Comparison of ENCODE assay signal across 22 cellular contexts in the genomic region with DNA sequence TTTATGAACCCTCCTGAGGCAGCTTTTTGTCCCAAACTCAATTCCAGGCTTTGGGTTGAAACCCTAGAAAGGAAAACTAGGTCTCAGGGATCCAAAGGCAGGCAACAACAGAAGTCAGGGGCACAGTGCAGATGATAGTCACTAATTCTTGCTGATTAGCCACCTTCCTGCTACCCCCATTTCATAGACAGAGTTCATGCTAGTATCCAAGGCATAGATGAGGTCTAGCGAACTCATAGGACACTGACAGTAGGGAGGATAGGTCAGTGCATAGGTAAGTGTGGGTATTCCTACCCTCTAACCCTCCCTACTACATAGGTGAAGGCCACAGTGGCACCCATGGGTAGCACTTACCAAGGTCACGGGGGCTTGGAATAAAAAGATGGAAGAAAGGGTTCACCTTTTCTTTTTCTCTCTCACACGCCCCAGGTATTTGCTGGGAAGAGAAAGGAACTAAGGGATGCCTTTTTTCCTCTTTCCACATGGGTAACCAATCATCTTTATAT.
"Had no signal": no experiment of that assay in that cellular context is flagged by ENCODE, and none has a peak within 500 bp of the region (broad histone marks: within the 10 kb centered on the region; RNA-seq: fewer than 3 reads in every experiment).

No MANE protein-coding gene starts in this region.

- H3K9ac ChIP-seq: KMS-11, SK-N-SH had no signal

- H3K27ac Mint-ChIP-seq: T-cell had no signal

- H3K36me3 Mint-ChIP-seq: T-cell had no signal

- ATAC-seq: Panc1, PC-3, T-cell had no signal

- H3K4me1 Mint-ChIP-seq: T-cell had no signal

- DNase-seq: IMR-90, Kasumi-1, NCI-H1092 treated with DMSO at 0.1 percent for 48 hours, NCI-H1436, NCI-H187, NCI-H2029, NCI-H2081 treated with DMSO at 0.1 percent for 48 hours, NCI-H2171, NCI-H226, NCI-H446, NCI-H510A, NCI-H524 treated with DMSO at 0.1 percent for 48 hours, NCI-H69, NCI-H774, PC-3, SHP77, SK-N-SH, SW 1271, T-cell had no signal

- H3K27ac ChIP-seq: KMS-11, RWPE1 had no signal

- H3K4me3 Mint-ChIP-seq: T-cell had no signal

- H3K27me3 Mint-ChIP-seq: T-cell had no signal

- H3K4me2 ChIP-seq: KMS-11, SK-N-SH had no signal

- H3K9me3 ChIP-seq: SK-N-SH had no signal
